In genomic region chr19:19385131-19385899, GRCh38 we compare ENCODE assay signal across 1 cellular context.
TF ChIP-seq lines count a peak whose summit lies in the region.

No MANE protein-coding gene starts in this region.

TF ChIP-seq in H1, 55 proteins besides CTCF, POLR2A, EP300 and RAD21:
- TF ChIP-seq HDAC2 (IDR thresholded peaks at IDR 0.05; ENCODE audit: borderline replicate concordance in 1 of 2, low read depth in 2 of 2, low read length in 2 of 2): peak in 1 of 2 experiments; percentile 74; a peak in 1 of 4 replicates
- TF ChIP-seq BRCA1 (IDR thresholded peaks at IDR 0.05; ENCODE audit: low read depth, low read length): no peak
- no peak for TF ChIP-seq MAFK (IDR thresholded peaks at IDR 0.05; ENCODE audit: low read depth, low read length)
- no peak for TF ChIP-seq CHD7 (IDR thresholded peaks at IDR 0.05; ENCODE audit: insufficient replicate concordance, low read length)
- TF ChIP-seq HDAC6 (IDR thresholded peaks at IDR 0.05; ENCODE audit: low read depth, low read length): no peak
- TF ChIP-seq RFX5 (IDR thresholded peaks at IDR 0.05; ENCODE audit: borderline replicate concordance, low read depth, low read length): peak; percentile 96
- TF ChIP-seq SRF (IDR thresholded peaks at IDR 0.05; ENCODE audit: low read depth, low read length): no peak
- no peak for TF ChIP-seq CEBPB (IDR thresholded peaks at IDR 0.05; ENCODE audit: low read depth, low read length)
- no peak for TF ChIP-seq BACH1 (IDR thresholded peaks at IDR 0.05; ENCODE audit: low read length)
- TF ChIP-seq E2F6 (IDR thresholded peaks at IDR 0.05): peak; percentile 73; the same call in 1 of the 2 replicates
- no peak; the same call in 1 of the 2 replicates for TF ChIP-seq GABPA (IDR thresholded peaks at IDR 0.05; ENCODE audit: borderline replicate concordance, insufficient read depth, low read length)
- peak; percentile 62 for TF ChIP-seq POLR2AphosphoS5 (IDR thresholded peaks at IDR 0.05; ENCODE audit: low read depth, low read length)
- peak; percentile 98 for TF ChIP-seq SP1 (IDR thresholded peaks at IDR 0.05; ENCODE audit: low read depth, low read length)
- TF ChIP-seq SP2 (IDR thresholded peaks at IDR 0.05; ENCODE audit: low read length): peak; percentile 85
- TF ChIP-seq JUND (IDR thresholded peaks at IDR 0.05; ENCODE audit: low read length): no peak
- no peak for TF ChIP-seq TEAD4 (IDR thresholded peaks at IDR 0.05; ENCODE audit: low read depth, low read length)
- no peak for TF ChIP-seq POU5F1 (IDR thresholded peaks at IDR 0.05; ENCODE audit: low read depth, low read length)
- peak; percentile 87 for TF ChIP-seq CREB1 (IDR thresholded peaks at IDR 0.05)
- no peak for TF ChIP-seq RXRA (IDR thresholded peaks at IDR 0.05; ENCODE audit: insufficient read depth, low read depth, low read length)
- TF ChIP-seq ATF2 (IDR thresholded peaks at IDR 0.05; ENCODE audit: low read length): no peak
- no peak for TF ChIP-seq EZH2 (IDR thresholded peaks at IDR 0.05; ENCODE audit: low read depth, low read length, severe bottlenecking)
- peak; percentile 57; the same call in 1 of the 2 replicates for TF ChIP-seq TBP (IDR thresholded peaks at IDR 0.05; ENCODE audit: low read depth, low read length)
- no peak for TF ChIP-seq SAP30 (IDR thresholded peaks at IDR 0.05; ENCODE audit: insufficient read depth, insufficient replicate concordance, low read length)
- peak; percentile 3; the same call in 1 of the 2 replicates for TF ChIP-seq USF2 (IDR thresholded peaks at IDR 0.05; ENCODE audit: low read length)
- no peak for TF ChIP-seq RNF2 (IDR thresholded peaks at IDR 0.05; ENCODE audit: borderline replicate concordance, low read depth, low read length, missing control alignments, poor library complexity, severe bottlenecking)
- TF ChIP-seq KDM1A (IDR thresholded peaks at IDR 0.05; ENCODE audit: borderline replicate concordance, low read length): no peak
- no peak for TF ChIP-seq KDM4A (IDR thresholded peaks at IDR 0.05; ENCODE audit: low read depth, low read length, severe bottlenecking)
- TF ChIP-seq PHF8 (conservative IDR thresholded peaks at IDR 0.05; ENCODE audit: low read depth, low read length): peak; percentile 69; the same call in 1 of the 2 replicates
- no peak for TF ChIP-seq KDM5A (IDR thresholded peaks at IDR 0.05; ENCODE audit: low read length)
- no peak for TF ChIP-seq ZNF274 (IDR thresholded peaks at IDR 0.05; ENCODE audit: borderline replicate concordance, extremely low read depth, low read length)
- TF ChIP-seq ASH2L (IDR thresholded peaks at IDR 0.05; ENCODE audit: low read length): peak; percentile 19
- TF ChIP-seq SP4 (IDR thresholded peaks at IDR 0.05; ENCODE audit: low read length): peak; percentile 87; the same call in 1 of the 2 replicates
- no peak for TF ChIP-seq FOSL1 (IDR thresholded peaks at IDR 0.05; ENCODE audit: insufficient read depth, low read depth, low read length)
- TF ChIP-seq GTF2F1 (IDR thresholded peaks at IDR 0.05; ENCODE audit: borderline replicate concordance, low read depth, low read length): no peak; the same call in 1 of the 2 replicates
- TF ChIP-seq CTBP2 (IDR thresholded peaks at IDR 0.05; ENCODE audit: borderline replicate concordance, insufficient read depth, insufficient read length, low read length): no peak
- TF ChIP-seq JUN (IDR thresholded peaks at IDR 0.05; ENCODE audit: low read depth, low read length): no peak
- TF ChIP-seq TCF12 (IDR thresholded peaks at IDR 0.05; ENCODE audit: low read depth, low read length): no peak
- TF ChIP-seq SUZ12 (IDR thresholded peaks at IDR 0.05; ENCODE audit: low read length): no peak
- peak in 1 of 2 experiments; percentile 81; a peak in 2 of 4 replicates for TF ChIP-seq SIN3A (conservative IDR thresholded peaks at IDR 0.05 in 1 of 2, IDR thresholded peaks at IDR 0.05 in 1 of 2; ENCODE audit: low read depth in 1 of 2, low read length in 2 of 2)
- no peak for TF ChIP-seq SIRT6 (IDR thresholded peaks at IDR 0.05; ENCODE audit: low read length)
- TF ChIP-seq MAX (IDR thresholded peaks at IDR 0.05): peak; percentile 79
- no peak for TF ChIP-seq BCL11A (IDR thresholded peaks at IDR 0.05; ENCODE audit: low read depth in 2 of 2, low read length in 2 of 2)
- TF ChIP-seq YY1 (IDR thresholded peaks at IDR 0.05; ENCODE audit: low read depth, low read length): no peak
- no peak for TF ChIP-seq SIX5 (IDR thresholded peaks at IDR 0.05; ENCODE audit: low read depth, low read length)
- TF ChIP-seq CHD1 (IDR thresholded peaks at IDR 0.05; ENCODE audit: low read depth, low read length): no peak
- no peak for TF ChIP-seq CBX8 (IDR thresholded peaks at IDR 0.05; ENCODE audit: borderline replicate concordance, low read depth, low read length)
- no peak for TF ChIP-seq ATF3 (IDR thresholded peaks at IDR 0.05; ENCODE audit: insufficient read depth, low read depth, low read length)
- TF ChIP-seq NANOG (IDR thresholded peaks at IDR 0.05; ENCODE audit: insufficient read depth, low read depth, low read length, poor library complexity, severe bottlenecking): no peak
- peak; percentile 60 for TF ChIP-seq TAF7 (optimal IDR thresholded peaks at IDR 0.05; ENCODE audit: borderline replicate concordance, low read depth, low read length)
- TF ChIP-seq EGR1 (IDR thresholded peaks at IDR 0.05; ENCODE audit: borderline replicate concordance, low read depth, low read length): no peak
- no peak for TF ChIP-seq CBX5 (IDR thresholded peaks at IDR 0.05; ENCODE audit: low read depth, low read length)
- no peak for TF ChIP-seq RBBP5 (IDR thresholded peaks at IDR 0.05; ENCODE audit: borderline replicate concordance, low read depth, low read length)
- TF ChIP-seq TAF1 (IDR thresholded peaks at IDR 0.05; ENCODE audit: low read depth, low read length): peak; percentile 66
- TF ChIP-seq NRF1 (IDR thresholded peaks at IDR 0.05; ENCODE audit: low read depth, low read length): peak; percentile 19; the same call in 1 of the 2 replicates
- peak; percentile 91 for TF ChIP-seq CHD2 (IDR thresholded peaks at IDR 0.05; ENCODE audit: low read length)
TF ChIP-seq in H1: peak in this region for 18.
